Comparison of ENCODE assay signal across 8 cellular contexts in genomic region chr5:135898651-135899050, GRCh38. TPM values are rescaled to one million over a fixed set of nuclear protein-coding genes. Genes with fewer than 3 reads are reported as not detected.
"Had no signal": no experiment of that assay in that cellular context is flagged by ENCODE, and none has a peak within 500 bp of the region (broad histone marks: within the 10 kb centered on the region; RNA-seq: fewer than 3 reads in every experiment).

No MANE protein-coding gene starts in this region.

- H3K27ac ChIP-seq: HL-60 had no signal

- H3K4me3 ChIP-seq: K562 had no signal

- DNase-seq: IMR-90, KBM-7, KG1 had no signal

RNA-seq across cellular contexts. Expression of gene IL9, which starts 3.0 kb away (rescaled TPM):
- total RNA-seq: HepG2, HT-29, HT1080, IMR-90, K562 had no signal

RNA-seq across cellular contexts. Expression of gene LECT2, which starts 56.1 kb away (rescaled TPM):
- total RNA-seq: HepG2, HT-29, HT1080, IMR-90, K562 had no signal
